20 cellular contexts compared by ENCODE assay signal in the genomic region with DNA sequence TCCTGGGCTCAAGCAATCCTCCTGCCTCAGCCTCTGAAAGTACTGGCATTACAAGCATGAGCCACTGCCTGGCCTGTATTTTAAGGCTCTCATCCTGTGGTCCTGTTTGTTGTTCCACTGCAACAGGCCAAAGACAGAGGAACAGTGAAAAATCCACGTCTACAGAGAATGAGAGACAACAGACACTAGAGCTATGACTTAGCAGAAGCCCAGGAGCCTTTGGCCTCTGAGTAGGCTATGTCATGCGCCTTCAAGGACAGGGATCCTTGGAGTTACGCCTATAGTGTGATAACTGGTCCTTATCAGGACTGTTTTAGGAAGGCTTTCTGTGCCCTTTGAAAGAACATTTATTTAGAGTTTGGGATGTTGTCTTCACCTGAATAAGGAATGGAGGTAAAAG.
"Had no signal": no experiment of that assay in that cellular context is flagged by ENCODE, and none has a peak within 500 bp of the region (broad histone marks: within the 10 kb centered on the region; RNA-seq: fewer than 3 reads in every experiment).

No MANE protein-coding gene starts in this region.

- H3K4me3 Mint-ChIP-seq: IgD-negative memory B cell had no signal

- H3K27me3 Mint-ChIP-seq: IgD-negative memory B cell had no signal

- ATAC-seq: PC-3, Right ventricle myocardium inferior, SK-N-SH treated with all-trans-retinoic acid at 6 μM for 48 hours had no signal

- H3K27ac Mint-ChIP-seq: IgD-negative memory B cell had no signal

- H3K9me3 Mint-ChIP-seq: IgD-negative memory B cell had no signal

- H3K9me3 ChIP-seq: Peyer's patch, SJCRH30 had no signal

- H3K27ac ChIP-seq: Peyer's patch, SJCRH30 had no signal

- H3K27me3 ChIP-seq: Peyer's patch, SJCRH30 had no signal

- H3K4me3 ChIP-seq: Peyer's patch, SJCRH30 had no signal

- H3K4me1 ChIP-seq: Peyer's patch, SJCRH30 had no signal

- DNase-seq: KBM-7, MV-4-11, NCI-H1048, NCI-H1105, NCI-H1417, NCI-H1436 treated with DMSO at 0.1 percent for 48 hours, NCI-H1694, NCI-H187 treated with DMSO at 0.1 percent for 48 hours, NCI-H2081, NCI-H2107, NCI-H2227 treated with DMSO at 0.1 percent for 48 hours, NCI-H526 treated with DMSO at 0.1 percent for 48 hours, NCI-H774, PC-3, Peyer's patch, SHP77 treated with DMSO at 0.1 percent for 48 hours, SJCRH30 had no signal
